1 cellular context compared by ENCODE assay signal in the genomic region with DNA sequence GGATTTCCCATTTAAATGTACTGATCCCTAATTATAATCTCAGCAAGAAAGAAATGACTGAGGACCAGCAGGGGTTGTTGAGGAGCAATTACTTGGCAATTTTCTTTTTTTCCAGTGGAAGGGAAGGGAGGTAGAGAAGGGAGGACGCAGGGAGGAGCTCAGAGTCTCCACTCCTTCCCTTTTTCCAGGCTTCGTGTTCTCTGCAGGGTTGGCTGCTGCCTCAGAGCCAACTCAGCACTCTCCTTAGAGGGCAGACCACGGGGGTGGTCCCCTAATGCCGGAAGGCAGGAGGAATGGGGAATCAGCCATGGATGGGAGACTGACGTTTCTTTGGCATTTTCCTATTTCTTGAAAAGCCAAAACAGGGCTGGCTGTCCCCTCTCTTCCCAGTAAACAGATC.
TF ChIP-seq lines count a peak whose summit lies in the region.

No MANE protein-coding gene starts in this region.

TF ChIP-seq in GM23338, 12 proteins besides CTCF, POLR2A, EP300 and RAD21 (continued from another document):
- TF ChIP-seq, protein P1, sequence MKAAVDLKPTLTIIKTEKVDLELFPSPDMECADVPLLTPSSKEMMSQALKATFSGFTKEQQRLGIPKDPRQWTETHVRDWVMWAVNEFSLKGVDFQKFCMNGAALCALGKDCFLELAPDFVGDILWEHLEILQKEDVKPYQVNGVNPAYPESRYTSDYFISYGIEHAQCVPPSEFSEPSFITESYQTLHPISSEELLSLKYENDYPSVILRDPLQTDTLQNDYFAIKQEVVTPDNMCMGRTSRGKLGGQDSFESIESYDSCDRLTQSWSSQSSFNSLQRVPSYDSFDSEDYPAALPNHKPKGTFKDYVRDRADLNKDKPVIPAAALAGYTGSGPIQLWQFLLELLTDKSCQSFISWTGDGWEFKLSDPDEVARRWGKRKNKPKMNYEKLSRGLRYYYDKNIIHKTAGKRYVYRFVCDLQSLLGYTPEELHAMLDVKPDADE (IDR thresholded peaks at IDR 0.05) = no peak
- TF ChIP-seq JUNB (IDR thresholded peaks at IDR 0.05; ENCODE audit: unreplicated experiment) = no peak
TF ChIP-seq in GM23338: peak in this region for 0.
